9 cellular contexts compared by ENCODE assay signal in the genomic region with DNA sequence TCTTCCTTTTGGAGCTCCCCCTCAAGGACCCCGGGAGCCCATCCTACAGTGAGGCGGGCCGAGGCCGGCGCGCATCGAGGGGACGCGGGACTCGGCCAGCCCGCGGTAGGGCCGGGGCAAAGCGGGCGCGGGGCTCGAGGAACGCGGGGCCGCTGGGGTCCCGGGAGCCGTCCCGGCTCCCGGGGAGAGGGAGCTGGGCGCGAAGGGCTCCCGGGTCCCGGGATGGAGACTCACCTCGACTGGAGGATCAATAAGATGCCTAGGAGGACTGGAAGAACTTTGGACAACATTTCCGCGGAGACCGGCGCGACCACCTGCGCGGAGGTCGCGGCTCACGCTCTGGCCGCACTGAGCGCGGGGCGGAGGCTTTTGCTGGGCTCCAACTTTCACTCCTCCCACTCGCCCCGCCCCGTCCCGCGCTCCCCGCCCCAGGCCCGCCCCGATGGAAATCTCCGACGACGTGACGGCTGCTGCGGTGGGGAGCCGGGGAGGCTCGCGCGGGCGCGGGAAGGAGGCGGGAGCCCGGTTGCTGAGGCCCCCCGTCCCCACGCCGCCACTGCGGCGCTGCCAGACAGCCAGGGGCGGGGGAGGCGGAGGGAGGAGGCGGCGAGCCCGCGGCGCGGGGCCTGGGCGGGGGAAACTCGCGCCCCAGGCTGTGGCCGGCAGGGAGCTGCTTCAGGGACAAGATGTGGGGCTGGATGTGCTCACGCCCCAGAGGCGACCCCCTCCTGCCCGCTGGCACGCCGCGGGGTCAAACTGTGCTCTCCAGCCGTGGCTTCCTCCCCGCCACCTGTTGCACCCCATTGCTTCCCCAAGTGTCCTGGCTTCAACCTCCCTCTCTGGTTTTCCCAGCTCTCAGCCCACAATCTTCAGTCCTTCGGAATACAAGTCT. TPM values are rescaled to one million over a fixed set of nuclear protein-coding genes. Genes with fewer than 3 reads are reported as not detected.
A peak's percentile ranks its signal among the peaks of the same experiment; 100 is the strongest.
DNase-seq lines count a peak whose midpoint lies in the region; ATAC-seq and TF ChIP-seq lines count a peak whose summit lies in the region.
"Had no signal": no experiment of that assay in that cellular context is flagged by ENCODE, and none has a peak within 500 bp of the region (broad histone marks: within the 10 kb centered on the region; RNA-seq: fewer than 3 reads in every experiment).

A gene with protein sequence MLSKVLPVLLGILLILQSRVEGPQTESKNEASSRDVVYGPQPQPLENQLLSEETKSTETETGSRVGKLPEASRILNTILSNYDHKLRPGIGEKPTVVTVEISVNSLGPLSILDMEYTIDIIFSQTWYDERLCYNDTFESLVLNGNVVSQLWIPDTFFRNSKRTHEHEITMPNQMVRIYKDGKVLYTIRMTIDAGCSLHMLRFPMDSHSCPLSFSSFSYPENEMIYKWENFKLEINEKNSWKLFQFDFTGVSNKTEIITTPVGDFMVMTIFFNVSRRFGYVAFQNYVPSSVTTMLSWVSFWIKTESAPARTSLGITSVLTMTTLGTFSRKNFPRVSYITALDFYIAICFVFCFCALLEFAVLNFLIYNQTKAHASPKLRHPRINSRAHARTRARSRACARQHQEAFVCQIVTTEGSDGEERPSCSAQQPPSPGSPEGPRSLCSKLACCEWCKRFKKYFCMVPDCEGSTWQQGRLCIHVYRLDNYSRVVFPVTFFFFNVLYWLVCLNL (minus strand): TSS at position 341 of the 892 bp plus-strand sequence. CDS start 51 bp downstream, at position 290.

- no peak for ATAC-seq in HG03025 (IDR thresholded peaks at IDR 0.05; ENCODE audit: low FRiP score, unreplicated experiment)
- no peak for ATAC-seq in HG02642 (IDR thresholded peaks at IDR 0.05; ENCODE audit: poor library complexity, unreplicated experiment)

- no peaks in the 10 kb centered on the region for H3K27me3 ChIP-seq in osteoblast (ENCODE audit: insufficient read depth, low read length)

- TF ChIP-seq CTCF in foreskin fibroblast (IDR thresholded peaks at IDR 0.05; ENCODE audit: low read depth, low read length) (no peak), osteoblast (IDR thresholded peaks at IDR 0.05; ENCODE audit: extremely low read depth, low read depth, low read length) (no peak), GM20000 (IDR thresholded peaks at IDR 0.05; ENCODE audit: extremely low read depth, missing control alignments) (no peak)

- H3K4me2 ChIP-seq in osteoblast (ENCODE audit: insufficient read depth, low read length): peak within 1 kb of the TSS; percentile 89

- peak within 1 kb of the TSS; percentile 83 for H3K27ac ChIP-seq in osteoblast (ENCODE audit: low read depth, low read length)

- peaks cover 12% of the 10 kb centered on the region for H4K20me1 ChIP-seq in osteoblast (ENCODE audit: insufficient read depth, low read length)

- peak; percentile 6 for DNase-seq in GOT3 (lab: John Stamatoyannopoulos, UW)
- peak; percentile 3 for DNase-seq in SK-N-DZ (ENCODE audit: low spot score)
- peak; percentile 29 to 77 for DNase-seq in foreskin fibroblast
- peak; percentile 78 for DNase-seq in osteoblast (ENCODE audit: insufficient read length, low spot score, missing footprints)
- DNase-seq in MV-4-11 (lab: John Stamatoyannopoulos, UW): no peak
- no peak for DNase-seq in GM20000 (ENCODE audit: low spot score)

- peaks cover 27% of the 10 kb centered on the region for H3K79me2 ChIP-seq in osteoblast (ENCODE audit: insufficient read depth, low read length)

- H3K9me3 ChIP-seq in osteoblast (ENCODE audit: low read depth, low read length): no peaks in the 10 kb centered on the region

- peaks cover 19% of the 10 kb centered on the region for H3K4me1 ChIP-seq in osteoblast (ENCODE audit: insufficient read depth, low read length)

- peaks cover 6% of the 10 kb centered on the region for H3K36me3 ChIP-seq in osteoblast (ENCODE audit: insufficient read depth, low read length)

- no peak within 1 kb of the TSS for H2AFZ ChIP-seq in osteoblast (ENCODE audit: low read length)

- H3K4me3 ChIP-seq in foreskin fibroblast (ENCODE audit: low read depth in 1 of 2, low read length in 2 of 2) (peak within 1 kb of the TSS; percentile 65 to 68), osteoblast (ENCODE audit: insufficient read depth, low read length) (peak within 1 kb of the TSS; percentile 82)

RNA-seq across cellular contexts. Expression of the gene that starts here (rescaled TPM):
- polyA plus RNA-seq in SK-N-DZ (2014; cell fraction: cytosol; rRNA removed): not detected in 2 replicates
- 0.30 TPM in 1 of 2 replicates, not detected in the other for polyA plus RNA-seq in SK-N-DZ (2014; cell fraction: nucleus; rRNA removed)
- 32.1 and 33.3 TPM in 2 replicates for total RNA-seq in osteoblast
- polyA plus RNA-seq: IgD-negative memory B cell had no signal

Comparison
In these comparisons a context has a peak if more than half of its experiments do, and no peak if none do; other contexts are left out.
1. DNase-seq: peak in GOT3 (single experiment), SK-N-DZ (single experiment), foreskin fibroblast (2 of 2) and osteoblast (single experiment); none in MV-4-11 (single experiment) and GM20000 (single experiment).